ENCODE assay signal across 13 cellular contexts in genomic region chr5:57566914-57567313, GRCh38.
DNase-seq lines count a peak whose midpoint lies in the region; ATAC-seq, FAIRE-seq and TF ChIP-seq lines count a peak whose summit lies in the region.
"Had no signal": no experiment of that assay in that cellular context is flagged by ENCODE, and none has a peak within 500 bp of the region (broad histone marks: within the 10 kb centered on the region; RNA-seq: fewer than 3 reads in every experiment).

No MANE protein-coding gene starts in this region.

- H3K4me2 ChIP-seq in K562 (ENCODE audit: insufficient read depth, low read length) (no peak overlapping the region), PC-9 (no peak overlapping the region)

- no peak overlapping the region for H3K4me3 Mint-ChIP-seq in T-helper 2 cell treated with Interferon-gamma antibody and Interleukin-4, amounts not matched to agents 5 μg/mL and 100 μg/mL, for 36 hours
- H3K4me3 Mint-ChIP-seq: activated B cell treated with CpG ODN at 0.5 μM for 24 hours; CD4-positive, CD25-positive, alpha-beta regulatory T cell had no signal

- intact Hi-C loops in K562 (cut with micrococcal nuclease): no loop called here
- intact Hi-C loops in left lung (cut with DNase I): no loop called here
- intact Hi-C loops in PC-9 (cut with micrococcal nuclease; ENCODE audit: unreplicated experiment): no loop called here

- H2AFZ ChIP-seq in K562 (ENCODE audit: low read depth, low read length) (no peak overlapping the region), PC-9 (no peak overlapping the region)

- BruUV-seq in K562 (replicated peaks; lab: Mats Ljungman, UMichigan) (no TSS peak), PC-9 (replicated peaks; lab: Mats Ljungman, UMichigan) (no TSS peak)

- H3K9ac ChIP-seq in K562 (ENCODE audit: insufficient read depth in 1 of 2, low read depth in 2 of 2, low read length in 2 of 2): no peak overlapping the region

- no peaks in the 10 kb centered on the region for H3K4me1 Mint-ChIP-seq in T-helper 2 cell treated with Interferon-gamma antibody and Interleukin-4, amounts not matched to agents 5 μg/mL and 100 μg/mL, for 36 hours (ENCODE audit: low read depth)
- H3K4me1 Mint-ChIP-seq: CD4-positive, CD25-positive, alpha-beta regulatory T cell had no signal

- no peaks in the 10 kb centered on the region for H3K9me2 ChIP-seq in PC-9 (ENCODE audit: insufficient read depth)

- H3K27me3 Mint-ChIP-seq in T-helper 2 cell treated with Interferon-gamma antibody and Interleukin-4, amounts not matched to agents 5 μg/mL and 100 μg/mL, for 36 hours (ENCODE audit: low read depth): peaks cover 27% of the 10 kb centered on the region
- H3K27me3 Mint-ChIP-seq: activated B cell treated with CpG ODN at 0.5 μM for 24 hours had no signal

- WGBS in K562 (ENCODE audit: insufficient coverage, low coverage, missing lambda C conversion rate): 0% methylated on average over 5 of the region's 5 CpGs

- TF ChIP-seq CTCF in HEK293 (tag by site-specific recombination; IDR thresholded peaks at IDR 0.05) (no peak), K562 (IDR thresholded peaks at IDR 0.05 in 2 of 3, conservative IDR thresholded peaks at IDR 0.05 in 1 of 3; ENCODE audit: insufficient read depth in 2 of 3, low read depth in 1 of 3, low read length in 3 of 3) (no peak), left lung (IDR thresholded peaks at IDR 0.05) (no peak), PC-9 (conservative IDR thresholded peaks at IDR 0.05) (no peak)

- no peaks in the 10 kb centered on the region for H3K9me3 Mint-ChIP-seq in T-helper 2 cell treated with Interferon-gamma antibody and Interleukin-4, amounts not matched to agents 5 μg/mL and 100 μg/mL, for 36 hours
- H3K9me3 Mint-ChIP-seq: activated B cell treated with CpG ODN at 0.5 μM for 24 hours had no signal

- H3K9me3 ChIP-seq in HEK293 (ENCODE audit: control insufficient read depth, insufficient read depth, low read depth, low read length) (no peaks in the 10 kb centered on the region), K562 (replicated peaks; ENCODE audit: control insufficient read depth, insufficient read depth, low read depth, low read length) (no peaks in the 10 kb centered on the region), left lung (no peaks in the 10 kb centered on the region), PC-9 (ENCODE audit: insufficient read depth, low read depth) (no peaks in the 10 kb centered on the region)

- DNase-seq in AG08396 (ENCODE audit: low spot score) (peak; percentile 28), K562 (ENCODE audit: extremely low read depth in 1 of 4, low spot score in 3 of 4) (no peak), left lung (no peak), PC-9 (no peak)
- DNase-seq in T-helper 2 cell treated with Interferon-gamma antibody and Interleukin-4, amounts not matched to agents 5 μg/mL and 100 μg/mL, for 36 hours (ENCODE audit: low spot score): no peak
- DNase-seq: activated B cell treated with CpG ODN at 0.5 μM for 24 hours; activated naive CD4-positive, alpha-beta T cell; CD4-positive, CD25-positive, alpha-beta regulatory T cell; PC-3 had no signal

- no peak overlapping the region for H3K27ac Mint-ChIP-seq in T-helper 2 cell treated with Interferon-gamma antibody and Interleukin-4, amounts not matched to agents 5 μg/mL and 100 μg/mL, for 36 hours
- H3K27ac Mint-ChIP-seq: activated B cell treated with CpG ODN at 0.5 μM for 24 hours; CD4-positive, CD25-positive, alpha-beta regulatory T cell had no signal

- H4K20me1 ChIP-seq in K562 (replicated peaks; ENCODE audit: control insufficient read depth, insufficient read depth, low read length) (no peaks in the 10 kb centered on the region), PC-9 (ENCODE audit: insufficient read depth) (no peaks in the 10 kb centered on the region)

- H3K36me3 ChIP-seq in HEK293 (ENCODE audit: control insufficient read depth in 2 of 2, insufficient read depth in 1 of 2, low read length in 2 of 2): no peaks in the 10 kb centered on the region
- no peaks in the 10 kb centered on the region for H3K36me3 ChIP-seq in K562 (ENCODE audit: control insufficient read depth, insufficient read depth, low read length)
- no peaks in the 10 kb centered on the region for H3K36me3 ChIP-seq in left lung
- no peaks in the 10 kb centered on the region for H3K36me3 ChIP-seq in PC-9 (ENCODE audit: low read depth)

- H3K4me1 ChIP-seq in HEK293 (ENCODE audit: control insufficient read depth, insufficient read depth, low read length) (no peaks in the 10 kb centered on the region), K562 (replicated peaks in 1 of 2; ENCODE audit: control insufficient read depth in 2 of 2, insufficient read depth in 2 of 2, low read length in 2 of 2) (no peaks in the 10 kb centered on the region), left lung (no peaks in the 10 kb centered on the region), PC-9 (replicated peaks; ENCODE audit: insufficient read depth) (no peaks in the 10 kb centered on the region)

- no peak for TF ChIP-seq RAD21 in K562 (CRISPR knock-in tag; conservative IDR thresholded peaks at IDR 0.05 in 1 of 2, IDR thresholded peaks at IDR 0.05 in 1 of 2)

- H3F3A ChIP-seq in PC-9 (ENCODE audit: insufficient read depth, low read depth): no peaks in the 10 kb centered on the region

- TF ChIP-seq EP300 in K562 (IDR thresholded peaks at IDR 0.05; ENCODE audit: low read length): no peak

- H3K27me3 ChIP-seq in K562 (ENCODE audit: control insufficient read depth in 2 of 2, insufficient read depth in 2 of 2, low read length in 2 of 2) (peaks cover 0 to 5% of the 10 kb centered on the region in 2 experiments; a peak in 1 of 5 replicates), left lung (no peaks in the 10 kb centered on the region), PC-9 (ENCODE audit: insufficient read depth, low read depth) (no peaks in the 10 kb centered on the region)

- CTCF ChIA-PET in HEK293 (lab: Yijun Ruan, JAX) (interaction anchor here (1.3 kb wide), 1 partner anchor 11 kb away, joined by 4 read pairs; no protein-coding TSS in a partner anchor), K562 (lab: Yijun Ruan, JAX; ENCODE audit: low intra/inter-chr PET ratio) (no interaction called here), PC-9 (lab: Charles Lee) (no interaction called here)

- TF ChIP-seq POLR2A in K562 (conservative IDR thresholded peaks at IDR 0.05): no peak

- no peak for FAIRE-seq in K562 (lab: Jason Lieb, UNC)
- FAIRE-seq: islet of Langerhans had no signal

- H3K4me3 ChIP-seq in HEK293 (ENCODE audit: low read depth, low read length): no peak overlapping the region
- no peak overlapping the region for H3K4me3 ChIP-seq in K562
- no peak overlapping the region for H3K4me3 ChIP-seq in left lung
- no peak overlapping the region for H3K4me3 ChIP-seq in PC-9

- no peaks in the 10 kb centered on the region for H3K9me1 ChIP-seq in K562 (ENCODE audit: control insufficient read depth, insufficient read depth, low read length)

- H3K27ac ChIP-seq in HEK293 (ENCODE audit: extremely low read depth, low read depth, low read length): no peak overlapping the region
- H3K27ac ChIP-seq in K562 (ENCODE audit: extremely low read depth, low read depth, low read length): no peak overlapping the region
- H3K27ac ChIP-seq in left lung: no peak overlapping the region
- no peak overlapping the region for H3K27ac ChIP-seq in PC-9

- no peaks in the 10 kb centered on the region for H3K36me3 Mint-ChIP-seq in T-helper 2 cell treated with Interferon-gamma antibody and Interleukin-4, amounts not matched to agents 5 μg/mL and 100 μg/mL, for 36 hours (ENCODE audit: low read depth)
- H3K36me3 Mint-ChIP-seq: CD4-positive, CD25-positive, alpha-beta regulatory T cell had no signal

- no peak for ATAC-seq in K562
- peak; percentile 71 for ATAC-seq in left lung
- no peak for ATAC-seq in GM21825 (IDR thresholded peaks at IDR 0.05; ENCODE audit: unreplicated experiment)
- no peak for ATAC-seq in HG03135 (IDR thresholded peaks at IDR 0.05; ENCODE audit: unreplicated experiment)
- ATAC-seq: PC-3 had no signal

- in situ Hi-C loops in K562 (cut with MboI): no loop called here

- no peaks in the 10 kb centered on the region for H3K79me2 ChIP-seq in K562 (ENCODE audit: control insufficient read depth, insufficient read depth, low read length)
- no peaks in the 10 kb centered on the region for H3K79me2 ChIP-seq in PC-9 (ENCODE audit: low read depth)

- POLR2A ChIA-PET in HEK293 (lab: Yijun Ruan, JAX): no interaction called here
- POLR2A ChIA-PET in K562 (lab: Yijun Ruan, JAX): no interaction called here
- POLR2A ChIA-PET in PC-9 (lab: Charles Lee; ENCODE audit: unreplicated experiment): no interaction called here

TF ChIP-seq in HEK293, 187 proteins besides CTCF, POLR2A, EP300 and RAD21:
- TF ChIP-seq ZNF521 (tag by site-specific recombination; IDR thresholded peaks at IDR 0.05) (no peak), YY1 (tag by site-specific recombination; IDR thresholded peaks at IDR 0.05) (no peak), ZBTB17 (tag by site-specific recombination; IDR thresholded peaks at IDR 0.05) (peak; percentile 77), ZNF133 (tag by site-specific recombination; IDR thresholded peaks at IDR 0.05) (no peak), ZNF707 (tag by site-specific recombination; IDR thresholded peaks at IDR 0.05) (no peak), ZNF544 (tag by site-specific recombination; IDR thresholded peaks at IDR 0.05) (no peak)
TF ChIP-seq in HEK293: peak in this region for 1.

TF ChIP-seq in K562, 482 proteins besides CTCF, POLR2A, EP300 and RAD21:
- TF ChIP-seq FOXP1 (CRISPR knock-in tag; IDR thresholded peaks at IDR 0.05) (no peak), RFX1 (IDR thresholded peaks at IDR 0.05) (peak; percentile 28), ZBTB17 (CRISPR knock-in tag; IDR thresholded peaks at IDR 0.05) (peak; percentile 72; the same call in 1 of the 2 replicates)
